ENCODE assay signal across 1 cellular context in genomic region chr3:196619213-196619612, GRCh38.
TF ChIP-seq lines count a peak whose summit lies in the region.

No MANE protein-coding gene starts in this region.

TF ChIP-seq in SK-N-SH treated with all-trans-retinoic acid at 6 μM for 48 hours, 23 proteins besides CTCF, POLR2A, EP300 and RAD21 (continued from another document):
- no peak for TF ChIP-seq TSHZ2 (CRISPR knock-in tag; IDR thresholded peaks at IDR 0.05)
